Comparison of ENCODE assay signal across 28 cellular contexts in genomic region chr1:201147396-201148015, GRCh38. TPM values are rescaled to one million over a fixed set of nuclear protein-coding genes. Genes with fewer than 3 reads are reported as not detected.
DNase-seq lines count a peak whose midpoint lies in the region; ATAC-seq and TF ChIP-seq lines count a peak whose summit lies in the region.
"Had no signal": no experiment of that assay in that cellular context is flagged by ENCODE, and none has a peak within 500 bp of the region (broad histone marks: within the 10 kb centered on the region; RNA-seq: fewer than 3 reads in every experiment).

No MANE protein-coding gene starts in this region.

- no peak for DNase-seq in stimulated activated naive CD8-positive, alpha-beta T cell treated with anti-CD3 and anti-CD28 coated beads, Interleukin-15, amount 100 ng/mL, for 72 hours
- DNase-seq in stimulated activated naive CD8-positive, alpha-beta T cell treated with anti-CD3 and anti-CD28 coated beads, Interleukin-15, Interleukin-2, amounts not matched to agents 100 U/mL and 50 U/mL, for 24 hours, result no peak
- DNase-seq in WERI-Rb-1 (peak; percentile 8), left lung (no peak), SIG-M5 treated with dmso at 0.1 percent for 504 hours (lab: John Stamatoyannopoulos, UW; ENCODE audit: unreplicated experiment) (no peak)
- DNase-seq: DMS 273 treated with DMSO at 0.1 percent for 48 hours, DMS79, EL, GDM1, H7, HFFc6, NCI-H1092, NCI-H1417 treated with DMSO at 0.1 percent for 48 hours, NCI-H1694 treated with DMSO at 0.1 percent for 48 hours, NCI-H2081, NCI-H2227 treated with DMSO at 0.1 percent for 48 hours, NCI-H526 treated with DMSO at 0.1 percent for 48 hours, Right ventricle myocardium superior, RPMI8226 had no signal

- H3K4me3 ChIP-seq in WERI-Rb-1 (ENCODE audit: low read depth, low read length) (no peak overlapping the region), left lung (no peak overlapping the region)
- H3K4me3 ChIP-seq: GM12878 had no signal

- no peak overlapping the region for H3K4me3 Mint-ChIP-seq in stimulated activated naive CD8-positive, alpha-beta T cell treated with anti-CD3 and anti-CD28 coated beads, Interleukin-15, amount 100 ng/mL, for 72 hours
- H3K4me3 Mint-ChIP-seq: B cell; CD8-positive, alpha-beta memory T cell; HFFc6 had no signal

- peaks cover 2% of the 10 kb centered on the region for H3K4me1 Mint-ChIP-seq in stimulated activated naive CD8-positive, alpha-beta T cell treated with anti-CD3 and anti-CD28 coated beads, Interleukin-15, amount 100 ng/mL, for 72 hours

- H3K27me3 ChIP-seq in WERI-Rb-1 (ENCODE audit: insufficient read depth, low read depth, severe bottlenecking), result no peaks in the 10 kb centered on the region
- H3K27me3 ChIP-seq in left lung, result no peaks in the 10 kb centered on the region

- H3K4me1 ChIP-seq in left lung, result no peaks in the 10 kb centered on the region

- TF ChIP-seq CTCF in WERI-Rb-1 (IDR thresholded peaks at IDR 0.05; ENCODE audit: low read depth, low read length) (no peak), left lung (IDR thresholded peaks at IDR 0.05) (no peak)

- no peaks in the 10 kb centered on the region for H3K27me3 Mint-ChIP-seq in stimulated activated naive CD8-positive, alpha-beta T cell treated with anti-CD3 and anti-CD28 coated beads, Interleukin-15, amount 100 ng/mL, for 72 hours
- H3K27me3 Mint-ChIP-seq: B cell had no signal

- intact Hi-C loops in left lung (cut with DNase I), result no loop called here

- no peaks in the 10 kb centered on the region for H3K9me3 Mint-ChIP-seq in stimulated activated naive CD8-positive, alpha-beta T cell treated with anti-CD3 and anti-CD28 coated beads, Interleukin-15, amount 100 ng/mL, for 72 hours
- H3K9me3 Mint-ChIP-seq: CD8-positive, alpha-beta memory T cell; HFFc6 had no signal

- H3K27ac ChIP-seq in WERI-Rb-1 (no peak overlapping the region), left lung (no peak overlapping the region)
- H3K27ac ChIP-seq: C4-2B, HL-60 had no signal

- no peak for ATAC-seq in stimulated activated naive CD8-positive, alpha-beta T cell treated with anti-CD3 and anti-CD28 coated beads, Interleukin-15, amount 100 ng/mL, for 72 hours
- ATAC-seq in stimulated activated naive CD8-positive, alpha-beta T cell treated with anti-CD3 and anti-CD28 coated beads, Interleukin-15, Interleukin-2, amounts not matched to agents 100 U/mL and 50 U/mL, for 24 hours, result no peak
- ATAC-seq in left lung (peak; percentile 18), GM18502 (IDR thresholded peaks at IDR 0.05; ENCODE audit: poor library complexity, unreplicated experiment) (no peak), HG03378 (IDR thresholded peaks at IDR 0.05; ENCODE audit: unreplicated experiment) (no peak)
- ATAC-seq: GM12878 had no signal

- H3K36me3 ChIP-seq in WERI-Rb-1 (peaks cover 100% of the 10 kb centered on the region), left lung (peaks cover 0 to 65% of the 10 kb centered on the region in 2 donors)

- H3K9me3 ChIP-seq in WERI-Rb-1 (ENCODE audit: severe bottlenecking) (no peaks in the 10 kb centered on the region), left lung (no peaks in the 10 kb centered on the region)

- H3K27ac Mint-ChIP-seq in stimulated activated naive CD8-positive, alpha-beta T cell treated with anti-CD3 and anti-CD28 coated beads, Interleukin-15, amount 100 ng/mL, for 72 hours, result peak overlapping the region; percentile 3 to 14
- H3K27ac Mint-ChIP-seq: B cell; CD8-positive, alpha-beta memory T cell; HFFc6 had no signal

RNA-seq across cellular contexts. Expression of gene TMEM9, which starts 6.8 kb away (rescaled TPM):
- 10 to 100 TPM; 64.0 to 74.3 TPM for total RNA-seq in left lung

RNA-seq across cellular contexts. Expression of gene ASCL5, which starts 20.5 kb away (rescaled TPM):
- 1 to 10 TPM in 1 of 2 donors, under 1 TPM in 1; 0.21 to 1.0 TPM for total RNA-seq in left lung
- total RNA-seq: B cell, GM12878, H7, HFFc6, Right ventricle myocardium superior, SK-MEL-5 had no signal

RNA-seq across cellular contexts. Expression of gene CACNA1S, which starts 35.3 kb away (rescaled TPM):
- total RNA-seq in left lung, result under 1 TPM in 1 of 2 donors, not detected in 1; 0.12 TPM
- total RNA-seq: B cell; CD8-positive, alpha-beta memory T cell; H7; HFFc6; NCI-H460; Right ventricle myocardium superior; SK-MEL-5 had no signal

RNA-seq across cellular contexts. Expression of gene IGFN1, which starts 43.1 kb away (rescaled TPM):
- 1 to 10 TPM in 1 of 2 donors, under 1 TPM in 1; 0.97 to 3.0 TPM for total RNA-seq in left lung
- total RNA-seq: B cell; CD8-positive, alpha-beta memory T cell; GM12878; HFFc6; Right ventricle myocardium superior had no signal
